9 cellular contexts compared by ENCODE assay signal in genomic region chr3:61530355-61530754, GRCh38. TPM values are rescaled to one million over a fixed set of nuclear protein-coding genes. Genes with fewer than 3 reads are reported as not detected.
DNase-seq lines count a peak whose midpoint lies in the region; ATAC-seq and TF ChIP-seq lines count a peak whose summit lies in the region.
"Had no signal": no experiment of that assay in that cellular context is flagged by ENCODE, and none has a peak within 500 bp of the region (broad histone marks: within the 10 kb centered on the region; RNA-seq: fewer than 3 reads in every experiment).

No MANE protein-coding gene starts in this region.

- no peak overlapping the region for H3K4me2 ChIP-seq in SK-N-SH

- H3K9me3 Mint-ChIP-seq in activated T-cell treated with anti-CD3 and anti-CD28 coated beads, Interleukin-2, amount 50 U/mL, for 72 hours: peaks cover 0 to 3% of the 10 kb centered on the region in 2 donors
- peaks cover 6% of the 10 kb centered on the region in 2 donors for H3K9me3 Mint-ChIP-seq in effector memory CD8-positive, alpha-beta T cell

- no peaks in the 10 kb centered on the region for H3K36me3 ChIP-seq in SK-N-SH (replicated peaks in 1 of 2; ENCODE audit: control insufficient read depth in 1 of 2, insufficient read depth in 2 of 2, low read length in 1 of 2)

- no peak overlapping the region for H3K9ac ChIP-seq in SK-N-SH

- H3K36me3 Mint-ChIP-seq in activated T-cell treated with anti-CD3 and anti-CD28 coated beads, Interleukin-2, amount 50 U/mL, for 72 hours (ENCODE audit: insufficient read depth in 2 of 2): no peaks in the 10 kb centered on the region
- no peaks in the 10 kb centered on the region for H3K36me3 Mint-ChIP-seq in effector memory CD8-positive, alpha-beta T cell (ENCODE audit: insufficient read depth)

- POLR2A ChIA-PET in SK-N-SH (lab: Yijun Ruan, JAX): no interaction called here

- H3K4me1 Mint-ChIP-seq in activated T-cell treated with anti-CD3 and anti-CD28 coated beads, Interleukin-2, amount 50 U/mL, for 72 hours (ENCODE audit: low read depth): no peaks in the 10 kb centered on the region
- H3K4me1 Mint-ChIP-seq in effector memory CD8-positive, alpha-beta T cell (ENCODE audit: low read depth in 2 of 2): no peaks in the 10 kb centered on the region

- TF ChIP-seq EP300 in SK-N-SH (IDR thresholded peaks at IDR 0.05; ENCODE audit: borderline replicate concordance in 1 of 2, low read depth in 1 of 2, low read length in 1 of 2): no peak

- peak; percentile 52 for TF ChIP-seq RAD21 in SK-N-SH (IDR thresholded peaks at IDR 0.05; ENCODE audit: low read length)

- no peaks in the 10 kb centered on the region for H3K9me2 ChIP-seq in SK-N-SH

- H3K27ac ChIP-seq in C4-2B: no peak overlapping the region
- no peak overlapping the region for H3K27ac ChIP-seq in SK-N-SH (ENCODE audit: low read depth in 2 of 2, low read length in 1 of 2)
- H3K27ac ChIP-seq: epithelial cell of prostate had no signal

- H3K27me3 ChIP-seq in SK-N-SH (ENCODE audit: insufficient read depth): no peaks in the 10 kb centered on the region

- whole genome bisulfite sequencing in SK-N-SH (ENCODE audit: low lambda C conversion rate): 5% methylated on average over 1 of the region's 1 CpG

- no peaks in the 10 kb centered on the region for H3K79me2 ChIP-seq in SK-N-SH (ENCODE audit: insufficient read depth)

- TF ChIP-seq CTCF in C4-2B (conservative IDR thresholded peaks at IDR 0.05) (peak; percentile 72), HFF-Myc (IDR thresholded peaks at IDR 0.05; ENCODE audit: low read depth, low read length, missing control alignments) (peak; percentile 48), SK-N-SH (IDR thresholded peaks at IDR 0.05) (peak; percentile 51)

- no peak for DNase-seq in HFF-Myc (ENCODE audit: extremely low read depth, low read depth)
- DNase-seq in SK-N-SH: peak; percentile 26
- DNase-seq in iris pigment epithelial cell (ENCODE audit: low read depth): peak; percentile 51
- no peak for DNase-seq in activated T-cell treated with anti-CD3 and anti-CD28 coated beads, Interleukin-2, amount 50 U/mL, for 72 hours
- DNase-seq in effector memory CD8-positive, alpha-beta T cell: no peak

- H2AFZ ChIP-seq in SK-N-SH (ENCODE audit: low read depth): no peak overlapping the region

- H4K20me1 ChIP-seq in SK-N-SH (ENCODE audit: insufficient read depth): no peaks in the 10 kb centered on the region

- H3K27ac Mint-ChIP-seq in activated T-cell treated with anti-CD3 and anti-CD28 coated beads, Interleukin-2, amount 50 U/mL, for 72 hours: no peak overlapping the region
- H3K27ac Mint-ChIP-seq in effector memory CD8-positive, alpha-beta T cell: no peak overlapping the region

- no peaks in the 10 kb centered on the region for H3F3A ChIP-seq in SK-N-SH (replicated peaks; ENCODE audit: insufficient read depth)

- H3K4me3 Mint-ChIP-seq in activated T-cell treated with anti-CD3 and anti-CD28 coated beads, Interleukin-2, amount 50 U/mL, for 72 hours: no peak overlapping the region
- H3K4me3 Mint-ChIP-seq in effector memory CD8-positive, alpha-beta T cell: no peak overlapping the region

- H3K4me3 ChIP-seq in HFF-Myc (replicated peaks; ENCODE audit: low read depth, low read length): no peak overlapping the region
- H3K4me3 ChIP-seq in SK-N-SH (ENCODE audit: low read depth in 2 of 2, low read length in 1 of 2): no peak overlapping the region; a peak in 1 of 4 replicates

- peaks cover 13% of the 10 kb centered on the region for H3K27me3 Mint-ChIP-seq in activated T-cell treated with anti-CD3 and anti-CD28 coated beads, Interleukin-2, amount 50 U/mL, for 72 hours (ENCODE audit: low read depth)
- no peaks in the 10 kb centered on the region for H3K27me3 Mint-ChIP-seq in effector memory CD8-positive, alpha-beta T cell

- H3K9me3 ChIP-seq in SK-N-SH: no peaks in the 10 kb centered on the region

- CTCF ChIA-PET in SK-N-SH (lab: Yijun Ruan, JAX): interaction anchor here (0.6 to 2.2 kb wide), 9 partner anchors 13 to 177 kb away, joined by 3 to 10 read pairs (median 3); no protein-coding TSS in a partner anchor

- no peaks in the 10 kb centered on the region for H3K4me1 ChIP-seq in SK-N-SH (ENCODE audit: control insufficient read depth in 1 of 2, insufficient read depth in 2 of 2, low read depth in 1 of 2, low read length in 1 of 2)

- ATAC-seq in activated T-cell treated with anti-CD3 and anti-CD28 coated beads, Interleukin-2, amount 50 U/mL, for 72 hours (replicated peaks in 1 of 2): no peak
- ATAC-seq in HG02678 (IDR thresholded peaks at IDR 0.05; ENCODE audit: unreplicated experiment) (no peak), HG03342 (IDR thresholded peaks at IDR 0.05; ENCODE audit: unreplicated experiment) (no peak)
- ATAC-seq in effector memory CD8-positive, alpha-beta T cell (replicated peaks): no peak

TF ChIP-seq in SK-N-SH, 30 proteins besides CTCF, POLR2A, EP300 and RAD21:
- TF ChIP-seq SMC3 (IDR thresholded peaks at IDR 0.05; ENCODE audit: low read depth, low read length): peak; percentile 34
- no peak for TF ChIP-seq POLR2AphosphoS5 (IDR thresholded peaks at IDR 0.05; ENCODE audit: low read depth, low read length)
TF ChIP-seq in SK-N-SH: peak in this region for 1.

RNA-seq across cellular contexts. Expression of gene PTPRG, which starts 31.0 kb away (rescaled TPM):
- 14.1 and 14.3 TPM in 2 replicates for polyA plus RNA-seq in SK-N-SH (2012; rRNA removed)
- 16.9 and 20.3 TPM in 2 replicates for polyA plus RNA-seq in SK-N-SH (2012; cell fraction: cytosol; rRNA removed)
- 10.4 and 17.9 TPM in 2 replicates for polyA plus RNA-seq in SK-N-SH (2012; cell fraction: nucleus; rRNA removed)
- 1 to 10 TPM in 1 of 2 donors, under 1 TPM in 1; 0.31 to 1.3 TPM for total RNA-seq in activated T-cell treated with anti-CD3 and anti-CD28 coated beads, Interleukin-2, amount 50 U/mL, for 72 hours

Comparison
In these comparisons a context has a peak if more than half of its experiments do, and no peak if none do; other contexts are left out.
1. DNase-seq: peak in SK-N-SH (single experiment) and iris pigment epithelial cell (single experiment); none in HFF-Myc (single experiment), activated T-cell treated with anti-CD3 and anti-CD28 coated beads, Interleukin-2, amount 50 U/mL, for 72 hours (0 of 2) and effector memory CD8-positive, alpha-beta T cell (0 of 3).
2. Peak in every context shown above with its lines, with median percentiles within 50 percentile points of each other: CTCF ChIP-seq.